8 cellular contexts compared by ENCODE assay signal in the genomic region with DNA sequence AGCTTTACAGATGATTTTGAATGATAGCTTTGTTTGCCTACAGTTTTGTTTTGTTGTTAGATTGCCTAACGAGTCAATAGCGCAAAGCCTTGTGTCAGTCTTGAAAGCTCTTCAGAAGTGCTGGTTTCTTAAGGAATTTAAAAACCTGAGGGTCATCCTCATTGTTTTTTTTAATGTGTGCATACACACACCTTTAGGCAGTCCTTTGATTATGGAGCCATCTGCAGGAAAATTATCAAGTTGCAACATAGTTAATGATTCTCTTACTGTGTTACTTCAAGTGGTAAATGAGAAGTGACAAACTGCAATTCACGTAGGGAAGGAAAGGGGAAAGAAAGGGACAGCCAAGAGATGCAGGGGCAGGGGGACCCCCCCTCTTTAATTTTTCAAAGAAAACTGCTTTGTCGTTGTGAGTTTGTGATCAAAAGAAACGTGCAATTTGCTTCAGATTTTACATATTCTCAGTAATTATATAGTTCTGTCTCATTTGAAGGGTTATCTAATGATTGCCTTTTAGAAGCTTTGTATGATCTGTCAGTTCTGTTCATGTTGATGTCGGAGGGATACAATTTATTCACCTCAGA.
A peak's percentile ranks its signal among the peaks of the same experiment; 100 is the strongest.
DNase-seq lines count a peak whose midpoint lies in the region; ATAC-seq and TF ChIP-seq lines count a peak whose summit lies in the region.

No MANE protein-coding gene starts in this region.

- H3K4me3 Mint-ChIP-seq in activated CD4-positive, alpha-beta T cell treated with anti-CD3 and anti-CD28 coated beads for 36 hours = no peak overlapping the region
- H3K4me3 Mint-ChIP-seq in T-helper 2 cell treated with Interferon-gamma antibody and Interleukin-4, amounts not matched to agents 5 μg/mL and 100 μg/mL, for 36 hours = no peak overlapping the region

- peak; percentile 74 for TF ChIP-seq RAD21 in neural cell (conservative IDR thresholded peaks at IDR 0.05)

- intact Hi-C loops in activated CD4-positive, alpha-beta T cell treated with anti-CD3 and anti-CD28 coated beads for 36 hours (cut with DNase I, micrococcal nuclease) = loop anchor here (2.0 to 5.0 kb wide), 2 partner anchors 67 kb away; no protein-coding TSS in a partner anchor

- no peak overlapping the region for H2AFZ ChIP-seq in neural cell (ENCODE audit: low read depth, low read length)

- H4K20me1 ChIP-seq in neural cell (ENCODE audit: insufficient read depth) = no peaks in the 10 kb centered on the region

- peak overlapping the region; percentile 36 for H3K9ac ChIP-seq in neural cell (ENCODE audit: low read length)

- peaks cover 1% of the 10 kb centered on the region for H3K36me3 Mint-ChIP-seq in activated CD4-positive, alpha-beta T cell treated with anti-CD3 and anti-CD28 coated beads for 36 hours (ENCODE audit: low read depth)
- H3K36me3 Mint-ChIP-seq in T-helper 2 cell treated with Interferon-gamma antibody and Interleukin-4, amounts not matched to agents 5 μg/mL and 100 μg/mL, for 36 hours (ENCODE audit: low read depth) = no peaks in the 10 kb centered on the region

- H3K27me3 ChIP-seq in neural cell (ENCODE audit: insufficient read depth, low read depth, low read length) = no peaks in the 10 kb centered on the region

- H3K27ac ChIP-seq in HEK293 (ENCODE audit: extremely low read depth, low read depth, low read length) (no peak overlapping the region), neural cell (ENCODE audit: low read length) (peak overlapping the region; percentile 57)

- peaks cover 18% of the 10 kb centered on the region for H3K79me2 ChIP-seq in neural cell (replicated peaks; ENCODE audit: insufficient read depth, low read length)

- TF ChIP-seq EP300 in neural cell (conservative IDR thresholded peaks at IDR 0.05; ENCODE audit: poor library complexity, severe bottlenecking) = no peak

- peak overlapping the region; percentile 59 for H3K4me2 ChIP-seq in neural cell (ENCODE audit: low read length)

- H3F3A ChIP-seq in neural cell (ENCODE audit: insufficient read depth, low read length, poor library complexity, severe bottlenecking) = no peaks in the 10 kb centered on the region

- no peak overlapping the region for H3K27ac Mint-ChIP-seq in activated CD4-positive, alpha-beta T cell treated with anti-CD3 and anti-CD28 coated beads for 36 hours
- no peak overlapping the region for H3K27ac Mint-ChIP-seq in T-helper 2 cell treated with Interferon-gamma antibody and Interleukin-4, amounts not matched to agents 5 μg/mL and 100 μg/mL, for 36 hours

- no peaks in the 10 kb centered on the region for H3K9me3 ChIP-seq in HEK293 (ENCODE audit: control insufficient read depth, insufficient read depth, low read depth, low read length)
- no peaks in the 10 kb centered on the region for H3K9me3 ChIP-seq in neural cell (ENCODE audit: low read length)

- H3K4me3 ChIP-seq in HEK293 (ENCODE audit: low read depth, low read length) (no peak overlapping the region), epithelial cell of proximal tubule (ENCODE audit: low read depth, low read length) (no peak overlapping the region), neural cell (ENCODE audit: low read length) (peak overlapping the region; percentile 56)

- no peaks in the 10 kb centered on the region for H3K9me3 Mint-ChIP-seq in activated CD4-positive, alpha-beta T cell treated with anti-CD3 and anti-CD28 coated beads for 36 hours (ENCODE audit: low read depth)
- no peaks in the 10 kb centered on the region for H3K9me3 Mint-ChIP-seq in T-helper 2 cell treated with Interferon-gamma antibody and Interleukin-4, amounts not matched to agents 5 μg/mL and 100 μg/mL, for 36 hours

- TF ChIP-seq CTCF in HEK293 (tag by site-specific recombination; IDR thresholded peaks at IDR 0.05) (0 out of 2 replicates have a peak, but pooled peaks have one; percentile 27), epithelial cell of proximal tubule (conservative IDR thresholded peaks at IDR 0.05; ENCODE audit: low read depth, low read length) (peak; percentile 59), neural cell (IDR thresholded peaks at IDR 0.05; ENCODE audit: poor library complexity, severe bottlenecking) (peak; percentile 68)

- ATAC-seq in activated CD4-positive, alpha-beta T cell treated with anti-CD3 and anti-CD28 coated beads for 36 hours = no peak

- POLR2A ChIA-PET in HEK293 (lab: Yijun Ruan, JAX) = no interaction called here
- POLR2A ChIA-PET in activated CD4-positive, alpha-beta T cell treated with anti-CD3 and anti-CD28 coated beads for 36 hours (lab: Charles Lee) = no interaction called here

- H3K4me1 Mint-ChIP-seq in activated CD4-positive, alpha-beta T cell treated with anti-CD3 and anti-CD28 coated beads for 36 hours = peaks cover 20% of the 10 kb centered on the region
- peaks cover 5% of the 10 kb centered on the region for H3K4me1 Mint-ChIP-seq in T-helper 2 cell treated with Interferon-gamma antibody and Interleukin-4, amounts not matched to agents 5 μg/mL and 100 μg/mL, for 36 hours (ENCODE audit: low read depth)

- no peaks in the 10 kb centered on the region for H3K9me2 ChIP-seq in neural cell (ENCODE audit: insufficient read depth, low read length)

- no peaks in the 10 kb centered on the region for H3K36me3 ChIP-seq in HEK293 (ENCODE audit: control insufficient read depth in 2 of 2, insufficient read depth in 1 of 2, low read length in 2 of 2)
- no peaks in the 10 kb centered on the region for H3K36me3 ChIP-seq in neural cell (ENCODE audit: insufficient read depth, low read length)

- CTCF ChIA-PET in HEK293 (lab: Yijun Ruan, JAX) = interaction anchor here (0.6 to 1.6 kb wide), 6 partner anchors 28 to 724 kb away, joined by 3 to 8 read pairs (median 4); no protein-coding TSS in a partner anchor
- CTCF ChIA-PET in activated CD4-positive, alpha-beta T cell treated with anti-CD3 and anti-CD28 coated beads for 36 hours (lab: Charles Lee) = interaction anchor here (0.6 to 2.0 kb wide), 5 partner anchors 67 to 343 kb away, joined by 3 to 16 read pairs (median 4); no protein-coding TSS in a partner anchor

- no peaks in the 10 kb centered on the region for H3K27me3 Mint-ChIP-seq in activated CD4-positive, alpha-beta T cell treated with anti-CD3 and anti-CD28 coated beads for 36 hours
- peaks cover 2% of the 10 kb centered on the region for H3K27me3 Mint-ChIP-seq in T-helper 2 cell treated with Interferon-gamma antibody and Interleukin-4, amounts not matched to agents 5 μg/mL and 100 μg/mL, for 36 hours (ENCODE audit: low read depth)

- DNase-seq in COLO829 (ENCODE audit: low spot score) (peak; percentile 5), NOMO-1 treated with dmso at 0.1 percent for 144 hours (lab: John Stamatoyannopoulos, UW; ENCODE audit: unreplicated experiment) (peak; percentile 10), epithelial cell of proximal tubule (ENCODE audit: low read depth) (peak; percentile 51)
- DNase-seq in activated CD4-positive, alpha-beta T cell treated with anti-CD3 and anti-CD28 coated beads for 36 hours = no peak
- DNase-seq in activated CD4-positive, alpha-beta T cell treated with anti-CD3 and anti-CD28 coated beads for 48 hours = no peak
- DNase-seq in T-helper 2 cell treated with Interferon-gamma antibody and Interleukin-4, amounts not matched to agents 5 μg/mL and 100 μg/mL, for 36 hours (ENCODE audit: low spot score) = no peak

- peaks cover 16% of the 10 kb centered on the region; the same call in 1 of the 2 replicates for H3K4me1 ChIP-seq in HEK293 (ENCODE audit: control insufficient read depth, insufficient read depth, low read length)

TF ChIP-seq in HEK293, 187 proteins besides CTCF, POLR2A, EP300 and RAD21 (continues in another document):
- no peak for TF ChIP-seq ZNF394 (tag by site-specific recombination; IDR thresholded peaks at IDR 0.05; ENCODE audit: borderline replicate concordance)
- no peak for TF ChIP-seq ZNF610 (tag by site-specific recombination; IDR thresholded peaks at IDR 0.05; ENCODE audit: borderline replicate concordance)
- no peak for TF ChIP-seq HOXC10 (CRISPR knock-in tag; IDR thresholded peaks at IDR 0.05)
- TF ChIP-seq PRDM1 (tag by site-specific recombination; IDR thresholded peaks at IDR 0.05) = 0 out of 2 replicates have a peak, but pooled peaks have one; percentile 11
- no peak for TF ChIP-seq ZNF157 (tag by site-specific recombination; IDR thresholded peaks at IDR 0.05)
- TF ChIP-seq ZNF214 (tag by site-specific recombination; IDR thresholded peaks at IDR 0.05; ENCODE audit: borderline replicate concordance) = no peak
- 0 out of 2 replicates have a peak, but pooled peaks have one; percentile 34 for TF ChIP-seq ZSCAN4 (tag by site-specific recombination; IDR thresholded peaks at IDR 0.05)
- TF ChIP-seq ZXDB (tag by site-specific recombination; IDR thresholded peaks at IDR 0.05) = no peak

TF ChIP-seq in neural cell, 6 proteins besides CTCF, POLR2A, EP300 and RAD21:
- TF ChIP-seq SMC3 (conservative IDR thresholded peaks at IDR 0.05; ENCODE audit: poor library complexity) (peak; percentile 68), EZH2 (IDR thresholded peaks at IDR 0.05; ENCODE audit: borderline replicate concordance, insufficient read depth, low read length, poor library complexity, severe bottlenecking) (no peak)

Comparison
In these comparisons a context has a peak if more than half of its experiments do, and no peak if none do; other contexts are left out.
1. DNase-seq: peak in COLO829 (single experiment), NOMO-1 treated with dmso at 0.1 percent for 144 hours (single experiment) and epithelial cell of proximal tubule (single experiment); none in activated CD4-positive, alpha-beta T cell treated with anti-CD3 and anti-CD28 coated beads for 36 hours (single experiment), activated CD4-positive, alpha-beta T cell treated with anti-CD3 and anti-CD28 coated beads for 48 hours (single experiment) and T-helper 2 cell treated with Interferon-gamma antibody and Interleukin-4, amounts not matched to agents 5 μg/mL and 100 μg/mL, for 36 hours (single experiment).
2. Peak in every context shown above with its lines, with median percentiles within 50 percentile points of each other: CTCF ChIP-seq.